Comparison of ENCODE assay signal across 1 cellular context in the genomic region with DNA sequence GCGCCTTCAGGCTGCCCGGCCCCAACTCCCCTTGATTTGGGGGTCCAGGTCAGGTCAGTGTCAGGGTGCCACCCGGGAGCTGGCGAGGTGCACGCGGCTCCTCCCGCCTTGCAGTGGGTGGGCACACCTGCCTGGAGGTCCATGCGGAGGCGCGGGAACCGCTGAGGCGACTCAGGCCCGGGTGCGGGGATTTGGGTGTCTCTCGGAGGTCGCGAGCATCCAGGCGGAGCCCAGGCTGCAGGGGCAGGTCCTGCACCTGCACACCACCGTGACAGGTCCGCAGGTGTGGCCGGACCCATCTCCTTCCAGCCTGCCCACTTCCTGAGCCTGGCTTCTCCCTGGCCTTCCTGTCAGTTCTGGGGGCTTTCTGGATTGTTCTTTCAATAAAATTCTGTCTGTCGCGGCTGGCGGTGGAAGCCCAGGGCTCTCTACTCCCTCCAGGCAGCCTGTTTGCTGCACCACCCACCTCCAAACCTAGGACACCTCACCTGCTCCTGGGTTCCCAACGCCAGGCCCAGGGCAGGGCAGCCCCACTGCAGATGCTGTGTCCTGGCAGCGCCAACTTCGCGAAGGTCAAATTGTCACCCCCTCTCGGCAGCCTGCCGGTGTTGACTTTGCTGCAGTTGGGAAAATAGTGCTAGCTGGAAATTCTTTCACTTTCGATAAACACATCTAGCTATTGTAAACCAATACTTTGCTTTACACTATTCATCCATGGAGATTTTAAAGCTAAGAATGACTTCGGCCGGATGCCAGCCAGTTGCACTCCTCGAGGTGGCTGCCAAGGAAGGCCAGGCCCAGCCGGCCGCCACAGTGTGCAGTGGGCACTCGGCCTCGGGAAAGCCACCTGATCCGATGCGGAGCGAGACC.
TF ChIP-seq lines count a peak whose summit lies in the region.

No MANE protein-coding gene starts in this region.

TF ChIP-seq in HCT116, 20 proteins besides CTCF, POLR2A, EP300 and RAD21 (continued from another document):
- no peak for TF ChIP-seq EZH2phosphoT487 (IDR thresholded peaks at IDR 0.05; ENCODE audit: borderline replicate concordance)
- TF ChIP-seq EGR1 (IDR thresholded peaks at IDR 0.05; ENCODE audit: low read depth), result no peak
- TF ChIP-seq YY1 (IDR thresholded peaks at IDR 0.05; ENCODE audit: extremely low read depth, insufficient replicate concordance, low read depth, low read length), result no peak
- no peak for TF ChIP-seq POLR2AphosphoS5 (IDR thresholded peaks at IDR 0.05; ENCODE audit: low read depth, low read length)
- TF ChIP-seq SIN3A (IDR thresholded peaks at IDR 0.05; ENCODE audit: low read depth), result no peak
- no peak for TF ChIP-seq ZFX (IDR thresholded peaks at IDR 0.05)
- TF ChIP-seq FOSL1 (IDR thresholded peaks at IDR 0.05; ENCODE audit: low read depth), result no peak
- TF ChIP-seq, protein P1, sequence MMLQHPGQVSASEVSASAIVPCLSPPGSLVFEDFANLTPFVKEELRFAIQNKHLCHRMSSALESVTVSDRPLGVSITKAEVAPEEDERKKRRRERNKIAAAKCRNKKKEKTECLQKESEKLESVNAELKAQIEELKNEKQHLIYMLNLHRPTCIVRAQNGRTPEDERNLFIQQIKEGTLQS (IDR thresholded peaks at IDR 0.05), result no peak
